7 cellular contexts compared by ENCODE assay signal in the genomic region with DNA sequence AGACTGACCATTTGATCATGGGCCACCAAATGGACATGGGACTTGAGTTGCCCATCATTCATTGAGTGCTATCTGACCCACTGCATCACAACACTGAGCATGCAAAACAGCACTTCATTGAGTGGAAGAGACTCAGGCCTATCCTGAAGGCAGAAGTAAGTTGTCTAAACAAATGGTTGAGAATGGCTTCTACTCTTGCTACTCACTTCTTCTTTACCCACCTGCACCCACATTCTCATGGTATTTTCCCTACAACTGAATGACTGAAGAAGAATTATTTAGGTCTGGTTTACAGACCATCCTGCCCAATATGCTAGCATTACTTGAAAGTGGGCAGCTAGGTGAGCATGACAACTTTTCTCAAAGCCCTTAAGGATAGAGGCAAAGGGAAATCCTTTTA.
"Had no signal": no experiment of that assay in that cellular context is flagged by ENCODE, and none has a peak within 500 bp of the region (broad histone marks: within the 10 kb centered on the region; RNA-seq: fewer than 3 reads in every experiment).

No MANE protein-coding gene starts in this region.

- ATAC-seq: GM12878 had no signal

- H3K4me3 ChIP-seq: GM12878 had no signal

- DNase-seq: GDM1, GF-D8 had no signal

- FAIRE-seq: G401.6, GM12878, GM12892, GM18507, GM19239 had no signal
